1 cellular context compared by ENCODE assay signal in genomic region chr2:215311625-215312394, GRCh38.
TF ChIP-seq lines count a peak whose summit lies in the region.

TSS of gene ATIC (plus strand) at chr2:215312059. CDS start at chr2:215312143, 84 bp downstream.

TF ChIP-seq in WTC11, 78 proteins besides CTCF, POLR2A, EP300 and RAD21 (continued from another document):
- TF ChIP-seq USF2 (CRISPR knock-in tag; IDR thresholded peaks at IDR 0.05) (peak; percentile 98), PREB (CRISPR knock-in tag; IDR thresholded peaks at IDR 0.05; ENCODE audit: borderline replicate concordance) (peak; percentile 89; the same call in 1 of the 2 replicates), HMGA2 (CRISPR knock-in tag; IDR thresholded peaks at IDR 0.05) (peak; percentile 14; the same call in 1 of the 2 replicates), TP53 (CRISPR knock-in tag; IDR thresholded peaks at IDR 0.05) (peak; percentile 93), FOXJ3 (CRISPR knock-in tag; IDR thresholded peaks at IDR 0.05; ENCODE audit: borderline replicate concordance) (no peak), ZNF416 (CRISPR knock-in tag; IDR thresholded peaks at IDR 0.05) (0 out of 2 replicates have a peak, but pooled peaks have one; percentile 25), RELA (CRISPR knock-in tag; IDR thresholded peaks at IDR 0.05; ENCODE audit: borderline replicate concordance) (peak; percentile 77; the same call in 1 of the 2 replicates), NR2C2 (CRISPR knock-in tag; IDR thresholded peaks at IDR 0.05) (peak; percentile 44; the same call in 1 of the 2 replicates), MAX (CRISPR knock-in tag; IDR thresholded peaks at IDR 0.05) (peak; percentile 99), CREB1 (CRISPR knock-in tag; IDR thresholded peaks at IDR 0.05) (peak; percentile 78; the same call in 1 of the 2 replicates), ZNF263 (CRISPR knock-in tag; IDR thresholded peaks at IDR 0.05; ENCODE audit: low read depth) (no peak), KAT7 (CRISPR knock-in tag; IDR thresholded peaks at IDR 0.05; ENCODE audit: borderline replicate concordance) (0 out of 2 replicates have a peak, but pooled peaks have one; percentile 98), FOXP4 (CRISPR knock-in tag; IDR thresholded peaks at IDR 0.05) (peak; percentile 94), ZNF138 (CRISPR knock-in tag; conservative IDR thresholded peaks at IDR 0.05) (0 out of 2 replicates have a peak, but pooled peaks have one; percentile 55), SP1 (CRISPR knock-in tag; conservative IDR thresholded peaks at IDR 0.05) (peak; percentile 90), IRF2 (CRISPR knock-in tag; IDR thresholded peaks at IDR 0.05; ENCODE audit: borderline replicate concordance, low read depth) (peak; percentile 71; the same call in 1 of the 2 replicates), JUN (CRISPR knock-in tag; IDR thresholded peaks at IDR 0.05) (no peak), CREM (CRISPR knock-in tag; IDR thresholded peaks at IDR 0.05) (peak; percentile 41; the same call in 1 of the 2 replicates), NR3C1 (CRISPR knock-in tag; conservative IDR thresholded peaks at IDR 0.05; ENCODE audit: low read depth) (peak; percentile 79; the same call in 1 of the 2 replicates), EMX1 (CRISPR knock-in tag; IDR thresholded peaks at IDR 0.05) (no peak), TEAD1 (CRISPR knock-in tag; IDR thresholded peaks at IDR 0.05) (no peak; the same call in 1 of the 2 replicates)
